Comparison of ENCODE assay signal across 8 cellular contexts in the genomic region with DNA sequence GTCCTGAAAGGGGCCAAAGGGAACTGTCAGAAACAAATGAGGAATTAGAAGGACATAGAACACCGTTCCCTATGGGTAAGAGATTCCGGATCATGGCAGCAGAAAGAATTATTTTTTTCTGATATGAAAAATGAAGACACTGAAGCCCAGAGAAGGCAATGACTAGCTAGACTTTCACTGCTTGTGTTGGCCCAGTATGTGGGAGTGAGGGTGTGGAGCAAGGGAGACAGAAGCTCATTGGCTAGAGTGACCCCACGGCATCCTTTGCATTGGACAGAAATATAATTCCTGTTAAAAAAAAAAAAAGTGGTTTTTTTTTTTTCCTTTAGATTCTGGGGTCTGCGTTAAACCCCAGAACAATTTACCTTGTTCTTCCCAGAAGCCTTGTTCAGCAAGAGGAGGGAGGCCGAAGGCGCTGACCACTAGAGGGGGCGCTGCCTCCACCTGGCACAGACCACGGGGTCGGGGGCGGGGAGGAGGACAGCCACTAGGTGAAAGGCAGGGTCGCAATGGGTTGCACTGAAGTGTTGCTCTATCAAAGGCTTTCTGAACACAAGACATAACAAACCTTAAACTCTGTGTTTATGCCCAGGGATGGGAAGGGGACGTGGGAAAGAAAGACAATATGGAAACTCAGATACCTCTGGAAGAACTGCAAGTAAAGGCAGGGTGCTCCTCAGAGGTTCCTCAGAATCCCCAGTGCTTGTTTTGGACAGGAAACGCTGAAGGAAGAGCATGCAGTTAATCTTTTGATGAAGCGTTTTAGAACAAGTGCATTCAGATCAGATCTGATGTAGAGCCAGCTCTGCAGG.
DNase-seq lines count a peak whose midpoint lies in the region; ATAC-seq and TF ChIP-seq lines count a peak whose summit lies in the region.

No MANE protein-coding gene starts in this region.

- no peaks in the 10 kb centered on the region for H3K9me3 ChIP-seq in SU-DHL-6 (ENCODE audit: insufficient read depth, low read length)
- H3K9me3 ChIP-seq in heart right ventricle = peaks cover 0 to 7% (median 0%) of the 10 kb centered on the region in 11 donors
- no peaks in the 10 kb centered on the region for H3K9me3 ChIP-seq in T-helper 17 cell (ENCODE audit: control insufficient read depth, low read length, poor library complexity, severe bottlenecking)

- peaks cover 24% of the 10 kb centered on the region for H3K27me3 Mint-ChIP-seq in T-helper 17 cell

- H3K79me2 ChIP-seq in SU-DHL-6 (ENCODE audit: insufficient read depth, low read length) = no peaks in the 10 kb centered on the region

- no peak overlapping the region for H3K9ac ChIP-seq in SU-DHL-6 (ENCODE audit: low read length)

- H3K4me1 ChIP-seq in heart right ventricle = peaks cover 0 to 5% (median 0%) of the 10 kb centered on the region in 9 donors

- DNase-seq in Daoy (ENCODE audit: low read depth) (peak; percentile 88), heart right ventricle (peak; percentile 33 to 65), T-helper 17 cell (no peak)
- peak; percentile 50 for DNase-seq in Jurkat, Clone E6-1 (ENCODE audit: low read depth, low spot score)
- peak; percentile 6 for DNase-seq in stimulated activated CD4-positive, alpha-beta T cell treated with anti-CD3 and anti-CD28 coated beads, Interleukin-4, amount 100 ng/mL, for 1 hour

- H3F3A ChIP-seq in SU-DHL-6 (ENCODE audit: insufficient read depth) = no peaks in the 10 kb centered on the region

- H3K27me3 ChIP-seq in SU-DHL-6 (ENCODE audit: low read length) (no peaks in the 10 kb centered on the region), heart right ventricle (peaks cover 0 to 36% (median 11%) of the 10 kb centered on the region in 7 donors)

- H3K9me2 ChIP-seq in SU-DHL-6 (replicated peaks; ENCODE audit: insufficient read depth, low read length) = no peaks in the 10 kb centered on the region

- TF ChIP-seq CTCF in SU-DHL-6 (IDR thresholded peaks at IDR 0.05; ENCODE audit: insufficient read depth, low read length, poor library complexity, severe bottlenecking) (peak; percentile 83), heart right ventricle (IDR thresholded peaks at IDR 0.05) (peak; percentile 47 to 84 (median 79))

- H3K4me3 ChIP-seq in Jurkat, Clone E6-1 (ENCODE audit: low read length) = no peak overlapping the region
- H3K4me3 ChIP-seq in SU-DHL-6 (ENCODE audit: insufficient read depth, low read length, poor library complexity, severe bottlenecking) (no peak overlapping the region), heart right ventricle (no peak overlapping the region)

- no peaks in the 10 kb centered on the region for H3K4me1 Mint-ChIP-seq in T-helper 17 cell

- no peaks in the 10 kb centered on the region for H4K20me1 ChIP-seq in SU-DHL-6 (ENCODE audit: low read depth, low read length)

- H3K36me3 Mint-ChIP-seq in T-helper 17 cell (ENCODE audit: low read depth) = peaks cover 2% of the 10 kb centered on the region

- intact Hi-C loops in heart right ventricle (cut with DNase I) = loop anchor here in 8 of 10 donors (1.0 to 5.0 kb wide), 5 partner anchors 237 to 242 kb away; no protein-coding TSS in a partner anchor

- H3K4me2 ChIP-seq in SU-DHL-6 (ENCODE audit: low read depth, low read length, poor library complexity, severe bottlenecking) = no peak overlapping the region

- H3K27ac ChIP-seq in SU-DHL-6 (ENCODE audit: low read depth, low read length) (no peak overlapping the region), heart right ventricle (no peak overlapping the region)

- no peak overlapping the region for H3K27ac Mint-ChIP-seq in T-helper 17 cell

- WGBS in heart right ventricle, 2 donors = 24 to 28% methylated on average over 14 of the region's 14 CpGs

- peak in 7 of 8 donors; percentile 61 to 84 (median 81) for ATAC-seq in heart right ventricle
- no peak for ATAC-seq in GM18870 (IDR thresholded peaks at IDR 0.05; ENCODE audit: unreplicated experiment)
- ATAC-seq in T-helper 17 cell = no peak
- ATAC-seq in GM19397 (IDR thresholded peaks at IDR 0.05; ENCODE audit: unreplicated experiment) = no peak

- no peak overlapping the region for H2AFZ ChIP-seq in SU-DHL-6 (ENCODE audit: low read depth, low read length, severe bottlenecking)

- H3K36me3 ChIP-seq in SU-DHL-6 (ENCODE audit: low read length) (no peaks in the 10 kb centered on the region), heart right ventricle (no peaks in the 10 kb centered on the region)

- H3K4me3 Mint-ChIP-seq in T-helper 17 cell = no peak overlapping the region

Comparison
In these comparisons a context has a peak if more than half of its experiments do, and no peak if none do; other contexts are left out.
1. DNase-seq: peak in Daoy (single experiment), Jurkat, Clone E6-1 (single experiment), heart right ventricle (2 of 2) and stimulated activated CD4-positive, alpha-beta T cell treated with anti-CD3 and anti-CD28 coated beads, Interleukin-4, amount 100 ng/mL, for 1 hour (single experiment); none in T-helper 17 cell (0 of 3).
2. ATAC-seq: peak in heart right ventricle (7 of 8); none in GM18870 (single experiment), T-helper 17 cell (single experiment) and GM19397 (single experiment).